In the genomic region with DNA sequence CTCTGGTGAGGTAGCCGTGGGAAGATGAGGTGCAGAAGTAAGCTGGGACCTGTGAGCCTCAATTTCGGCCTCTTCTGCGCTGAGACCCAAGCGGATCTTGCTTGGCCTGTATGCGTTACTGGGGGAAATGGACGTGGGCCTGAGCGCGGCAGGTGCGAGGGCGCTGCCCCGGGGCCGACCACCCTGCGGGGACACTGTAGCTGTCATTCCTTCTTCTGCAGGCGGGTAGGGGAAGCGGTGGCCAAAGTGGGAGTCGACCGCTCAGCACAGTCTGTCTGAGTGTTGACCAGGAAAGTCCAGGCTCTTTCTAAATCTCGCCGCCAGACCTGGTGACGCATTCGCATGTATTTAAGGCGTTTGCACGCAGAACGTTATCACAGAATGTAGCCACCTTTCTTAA, we compare ENCODE assay signal across 23 cellular contexts. TPM values are rescaled to one million over a fixed set of nuclear protein-coding genes. Genes with fewer than 3 reads are reported as not detected.
"Had no signal": no experiment of that assay in that cellular context is flagged by ENCODE, and none has a peak within 500 bp of the region (broad histone marks: within the 10 kb centered on the region; RNA-seq: fewer than 3 reads in every experiment).

No MANE protein-coding gene starts in this region.

- H3K9me3 Mint-ChIP-seq: activated CD4-positive, alpha-beta T cell treated with anti-CD3 and anti-CD28 coated beads, Interleukin-2, amount 10 ng/mL, durations not matched to agents 24 days and 14 days; activated CD8-positive, alpha-beta T cell treated with anti-CD3 and anti-CD28 coated beads for 36 hours; activated naive CD8-positive, alpha-beta T cell treated with anti-CD3 and anti-CD28 coated beads for 36 hours; activated T-helper 17 cell treated with anti-CD3 and anti-CD28 coated beads, Interleukin-2, amount 50 U/mL, for 72 hours; stimulated activated memory B cell treated with anti-CD40 and anti-IgM and Interleukin-4, amounts not matched to agents 10 μg/mL and 1 μg/mL and 100 μg/mL, for 72 hours had no signal

- H3K4me1 Mint-ChIP-seq: activated T-helper 17 cell treated with anti-CD3 and anti-CD28 coated beads, Interleukin-2, amount 50 U/mL, for 72 hours had no signal

- H3K4me3 ChIP-seq: spleen, tibial artery had no signal

- H3K4me3 Mint-ChIP-seq: activated CD4-positive, alpha-beta T cell treated with anti-CD3 and anti-CD28 coated beads, Interleukin-2, amount 10 ng/mL, durations not matched to agents 24 days and 14 days; activated CD8-positive, alpha-beta T cell treated with anti-CD3 and anti-CD28 coated beads for 36 hours; activated naive CD8-positive, alpha-beta T cell treated with anti-CD3 and anti-CD28 coated beads for 36 hours; activated T-helper 17 cell treated with anti-CD3 and anti-CD28 coated beads, Interleukin-2, amount 50 U/mL, for 72 hours; immature natural killer cell; stimulated activated memory B cell treated with anti-CD40 and anti-IgM and Interleukin-4, amounts not matched to agents 10 μg/mL and 1 μg/mL and 100 μg/mL, for 72 hours had no signal

- H3K27ac Mint-ChIP-seq: activated CD4-positive, alpha-beta T cell treated with anti-CD3 and anti-CD28 coated beads, Interleukin-2, amount 10 ng/mL, durations not matched to agents 24 days and 14 days; activated CD8-positive, alpha-beta T cell treated with anti-CD3 and anti-CD28 coated beads for 36 hours; activated naive CD8-positive, alpha-beta T cell treated with anti-CD3 and anti-CD28 coated beads for 36 hours; activated T-helper 17 cell treated with anti-CD3 and anti-CD28 coated beads, Interleukin-2, amount 50 U/mL, for 72 hours; immature natural killer cell; naive thymus-derived CD8-positive, alpha-beta T cell; stimulated activated memory B cell treated with anti-CD40 and anti-IgM and Interleukin-4, amounts not matched to agents 10 μg/mL and 1 μg/mL and 100 μg/mL, for 72 hours had no signal

- H3K27ac ChIP-seq: dorsolateral prefrontal cortex, foreskin keratinocyte, spleen, tibial artery had no signal

- H3K36me3 ChIP-seq: spleen, tibial artery had no signal

- H3K36me3 Mint-ChIP-seq: activated naive CD8-positive, alpha-beta T cell treated with anti-CD3 and anti-CD28 coated beads for 36 hours; brain; immature natural killer cell; naive thymus-derived CD8-positive, alpha-beta T cell; stimulated activated memory B cell treated with anti-CD40 and anti-IgM and Interleukin-4, amounts not matched to agents 10 μg/mL and 1 μg/mL and 100 μg/mL, for 72 hours had no signal

- ATAC-seq: activated CD8-positive, alpha-beta T cell treated with anti-CD3 and anti-CD28 coated beads for 36 hours; activated T-helper 17 cell treated with anti-CD3 and anti-CD28 coated beads, Interleukin-2, amount 50 U/mL, for 72 hours; foreskin keratinocyte; naive thymus-derived CD8-positive, alpha-beta T cell; stimulated activated memory B cell treated with anti-CD40 and anti-IgM and Interleukin-4, amounts not matched to agents 10 μg/mL and 1 μg/mL and 100 μg/mL, for 72 hours had no signal

- DNase-seq: activated CD4-positive, alpha-beta T cell treated with anti-CD3 and anti-CD28 coated beads, Interleukin-2, amount 10 ng/mL, durations not matched to agents 24 days and 14 days; activated CD8-positive, alpha-beta T cell treated with anti-CD3 and anti-CD28 coated beads for 36 hours; activated naive CD4-positive, alpha-beta T cell; activated naive CD8-positive, alpha-beta T cell treated with anti-CD3 and anti-CD28 coated beads for 36 hours; activated T-cell treated with anti-CD3 and anti-CD28 coated beads, Interleukin-2, amount 50 U/mL, for 1 hour; amygdala; central memory CD4-positive, alpha-beta T cell; dorsolateral prefrontal cortex; foreskin keratinocyte; glutamatergic neuron; hypothalamus; immature natural killer cell; mesendoderm; naive thymus-derived CD8-positive, alpha-beta T cell; spleen; stimulated activated CD4-positive, alpha-beta T cell treated with anti-CD3 and anti-CD28 coated beads, Interleukin-4, amount 100 ng/mL, for 4 hours; T-helper 1 cell; T-helper 9 cell; tibial artery had no signal

- H3K9me3 ChIP-seq: spleen, tibial artery had no signal

RNA-seq across cellular contexts. Expression of a gene that starts 3.3 kb away (rescaled TPM):
- total RNA-seq: activated CD4-positive, alpha-beta T cell treated with anti-CD3 and anti-CD28 coated beads, Interleukin-2, amount 10 ng/mL, durations not matched to agents 24 days and 14 days; activated CD8-positive, alpha-beta T cell treated with anti-CD3 and anti-CD28 coated beads for 36 hours; activated T-helper 17 cell treated with anti-CD3 and anti-CD28 coated beads, Interleukin-2, amount 50 U/mL, for 72 hours; naive thymus-derived CD8-positive, alpha-beta T cell; spleen had no signal
- polyA plus RNA-seq: immature natural killer cell; naive thymus-derived CD8-positive, alpha-beta T cell had no signal

RNA-seq across cellular contexts. Expression of a gene that starts 40.6 kb away (rescaled TPM):
- total RNA-seq: activated CD4-positive, alpha-beta T cell treated with anti-CD3 and anti-CD28 coated beads, Interleukin-2, amount 10 ng/mL, durations not matched to agents 24 days and 14 days; activated CD8-positive, alpha-beta T cell treated with anti-CD3 and anti-CD28 coated beads for 36 hours; activated naive CD8-positive, alpha-beta T cell treated with anti-CD3 and anti-CD28 coated beads for 36 hours; activated T-helper 17 cell treated with anti-CD3 and anti-CD28 coated beads, Interleukin-2, amount 50 U/mL, for 72 hours; fibroblast of lung; naive thymus-derived CD8-positive, alpha-beta T cell; spleen had no signal
- polyA plus RNA-seq: foreskin keratinocyte; immature natural killer cell; naive thymus-derived CD8-positive, alpha-beta T cell had no signal
